In the genomic region with DNA sequence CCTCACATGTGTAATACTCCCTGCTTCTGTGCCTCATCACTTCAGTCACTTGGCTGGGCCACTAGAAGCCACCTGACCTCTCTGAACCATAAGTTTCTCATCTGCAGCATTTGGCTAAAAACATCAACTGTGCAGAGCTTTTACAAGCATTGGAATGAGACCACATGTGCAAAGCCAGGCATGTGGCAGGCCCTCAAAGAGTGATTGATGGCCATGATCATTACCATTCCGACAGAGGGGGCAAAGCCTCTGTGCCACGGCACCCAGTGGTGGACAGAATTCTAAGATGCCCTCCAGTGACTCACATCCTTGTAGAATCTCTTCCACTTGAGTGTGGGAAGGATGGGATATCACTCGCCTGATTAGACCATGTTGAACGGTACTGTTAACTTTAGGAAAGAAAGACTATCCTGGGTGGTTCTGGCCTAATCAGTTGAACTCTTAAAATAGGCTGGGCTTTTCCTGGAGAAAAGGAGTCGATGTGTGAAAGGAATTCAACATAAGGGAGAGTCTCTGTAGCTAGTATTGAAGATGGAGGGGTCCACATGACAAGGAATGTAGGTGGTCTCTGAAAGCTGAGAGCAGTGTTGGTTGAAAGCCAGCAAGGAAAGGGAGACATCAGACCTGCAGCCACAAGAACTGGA, we compare ENCODE assay signal across 26 cellular contexts. TPM values are rescaled to one million over a fixed set of nuclear protein-coding genes. Genes with fewer than 3 reads are reported as not detected.
DNase-seq lines count a peak whose midpoint lies in the region; FAIRE-seq and TF ChIP-seq lines count a peak whose summit lies in the region.
"Had no signal": no experiment of that assay in that cellular context is flagged by ENCODE, and none has a peak within 500 bp of the region (broad histone marks: within the 10 kb centered on the region; RNA-seq: fewer than 3 reads in every experiment).

No MANE protein-coding gene starts in this region.

- dilution Hi-C loops in keratinocyte (cut with MboI; ENCODE audit: extremely low pct_ligation_motif_present, low sequenced_read_pairs) = no loop called here

- H3K27ac Mint-ChIP-seq in HFFc6 (peak overlapping the region; percentile 27; the same call in 1 of the 2 replicates), progenitor cell of endocrine pancreas (no peak overlapping the region)
- H3K27ac Mint-ChIP-seq: activated CD4-positive, alpha-beta T cell treated with anti-CD3 and anti-CD28 coated beads, Interleukin-2, amount 10 ng/mL, durations not matched to agents 24 days and 14 days; activated naive CD8-positive, alpha-beta T cell; activated T-helper 2 cell treated with anti-CD3 and anti-CD28 coated beads, Interferon-gamma antibody, Interleukin-2, Interleukin-4, amounts not matched to agents 10 μg/mL and 5 μg/mL and 100 μg/mL, durations not matched to agents 14 hours and 24 hours and 36 hours; H9; T-helper 1 cell treated with Interleukin-12 subunit alpha and Interleukin-12 subunit beta and Interleukin-4 antibody, amounts not matched to agents 30 μg/mL and 1 μg/mL, for 36 hours had no signal

- H4K20me1 ChIP-seq in SK-N-SH (ENCODE audit: insufficient read depth) (no peaks in the 10 kb centered on the region), keratinocyte (ENCODE audit: control insufficient read depth, extremely low read depth, insufficient read depth, low read length) (peaks cover 9% of the 10 kb centered on the region)

- CTCF ChIA-PET in SK-N-SH (lab: Yijun Ruan, JAX) = interaction anchor here (0.5 to 1.7 kb wide), 4 partner anchors 13 to 78 kb away, joined by 3 to 4 read pairs (median 3); a partner anchor contains a TSS

- no peak overlapping the region for H2BK5ac ChIP-seq in neuronal stem cell (ENCODE audit: low read length)

- peaks cover 3% of the 10 kb centered on the region for H3F3A ChIP-seq in SK-N-SH (replicated peaks; ENCODE audit: insufficient read depth)

- no peak overlapping the region for H2BK12ac ChIP-seq in neuronal stem cell (ENCODE audit: low read length)

- H3K4me3 ChIP-seq in ACC112 (ENCODE audit: low read depth, low read length) = no peak overlapping the region
- H3K4me3 ChIP-seq in SK-N-SH (ENCODE audit: low read depth in 2 of 2, low read length in 1 of 2) = no peak overlapping the region
- no peak overlapping the region for H3K4me3 ChIP-seq in keratinocyte (ENCODE audit: control insufficient read depth in 2 of 3, extremely low read depth in 1 of 3, insufficient read depth in 2 of 3, low read depth in 1 of 3, low read length in 3 of 3)
- no peak overlapping the region for H3K4me3 ChIP-seq in small intestine (ENCODE audit: low read depth in 1 of 2, low read length in 2 of 2)
- no peak overlapping the region for H3K4me3 ChIP-seq in neuronal stem cell (ENCODE audit: low read length in 2 of 2)
- H3K4me3 ChIP-seq: esophagus squamous epithelium, SJCRH30, thyroid gland had no signal

- no peak overlapping the region for H3K4me3 Mint-ChIP-seq in HFFc6
- H3K4me3 Mint-ChIP-seq in progenitor cell of endocrine pancreas (ENCODE audit: low read depth) = no peak overlapping the region
- H3K4me3 Mint-ChIP-seq: activated CD4-positive, alpha-beta T cell treated with anti-CD3 and anti-CD28 coated beads, Interleukin-2, amount 10 ng/mL, durations not matched to agents 24 days and 14 days; activated naive CD8-positive, alpha-beta T cell; H9; T-helper 1 cell treated with Interleukin-12 subunit alpha and Interleukin-12 subunit beta and Interleukin-4 antibody, amounts not matched to agents 30 μg/mL and 1 μg/mL, for 36 hours had no signal

- no peaks in the 10 kb centered on the region for H3K9me3 ChIP-seq in SK-N-SH
- H3K9me3 ChIP-seq in keratinocyte (ENCODE audit: control insufficient read depth, low read depth, low read length) = no peaks in the 10 kb centered on the region
- no peaks in the 10 kb centered on the region for H3K9me3 ChIP-seq in small intestine (ENCODE audit: control insufficient read depth, low read depth)
- H3K9me3 ChIP-seq in neuronal stem cell (replicated peaks in 1 of 2; ENCODE audit: control insufficient read depth in 2 of 2, insufficient read depth in 1 of 2, low read depth in 1 of 2, low read length in 2 of 2) = no peaks in the 10 kb centered on the region
- H3K9me3 ChIP-seq: esophagus squamous epithelium, SJCRH30, thyroid gland had no signal

- H4K8ac ChIP-seq in neuronal stem cell (ENCODE audit: low read depth, low read length) = no peak overlapping the region

- POLR2A ChIA-PET in SK-N-SH (lab: Yijun Ruan, JAX) = no interaction called here

- no peak overlapping the region for H3K23ac ChIP-seq in neuronal stem cell (ENCODE audit: low read depth, low read length, poor library complexity)

- H3K27me3 ChIP-seq in ACC112 (ENCODE audit: insufficient read depth, low read length) (no peaks in the 10 kb centered on the region), SK-N-SH (ENCODE audit: insufficient read depth) (no peaks in the 10 kb centered on the region), keratinocyte (ENCODE audit: control insufficient read depth, extremely low read depth, insufficient read depth, low read length) (no peaks in the 10 kb centered on the region), small intestine (ENCODE audit: control insufficient read depth in 2 of 2, insufficient read depth in 2 of 2, low read length in 2 of 2) (no peaks in the 10 kb centered on the region), neuronal stem cell (ENCODE audit: control insufficient read depth in 3 of 3, insufficient read depth in 3 of 3, low read depth in 1 of 3, low read length in 3 of 3) (no peaks in the 10 kb centered on the region)
- H3K27me3 ChIP-seq: esophagus squamous epithelium, SJCRH30, thyroid gland had no signal

- no peak overlapping the region for H4K91ac ChIP-seq in neuronal stem cell (ENCODE audit: low read depth, low read length, poor library complexity)

- no peaks in the 10 kb centered on the region for H3K79me1 ChIP-seq in neuronal stem cell (ENCODE audit: low read depth, low read length)

- DNase-seq in HFFc6 (no peak), SK-N-SH (no peak), keratinocyte (ENCODE audit: low read depth, low spot score) (no peak), NCI-H128 (lab: John Stamatoyannopoulos, UW; ENCODE audit: unreplicated experiment) (no peak), small intestine (no peak), neuronal stem cell (ENCODE audit: low spot score) (no peak), progenitor cell of endocrine pancreas (ENCODE audit: low spot score, unreplicated experiment) (no peak)
- DNase-seq: activated CD4-positive, alpha-beta T cell treated with anti-CD3 and anti-CD28 coated beads, Interleukin-2, amount 10 ng/mL, durations not matched to agents 24 days and 14 days; C1 segment of cervical spinal cord; esophagus squamous epithelium; H9; Kasumi-1; kidney glomerular epithelial cell; NCI-H1092 treated with DMSO at 0.1 percent for 48 hours; NCI-H2081 treated with DMSO at 0.1 percent for 48 hours; NCI-H446; OCI-M1; SJCRH30; stimulated activated CD4-positive, alpha-beta T cell treated with anti-CD3 and anti-CD28 coated beads, Interleukin-2, amount 100 ng/mL, for 48 hours; stimulated activated naive CD4-positive, alpha-beta T cell treated with Interleukin-2 at 50 U/mL for 16 hours; thyroid gland had no signal

- no peak overlapping the region for H2AK5ac ChIP-seq in neuronal stem cell (ENCODE audit: low read depth, low read length)

- H3K4ac ChIP-seq in neuronal stem cell (ENCODE audit: low read length) = no peak overlapping the region

- no peak overlapping the region for H2AFZ ChIP-seq in ACC112 (ENCODE audit: low read length, unreplicated experiment)
- no peak overlapping the region for H2AFZ ChIP-seq in SK-N-SH (ENCODE audit: low read depth)
- no peak overlapping the region for H2AFZ ChIP-seq in keratinocyte (ENCODE audit: control insufficient read depth, low read length)
- no peak overlapping the region for H2AFZ ChIP-seq in neuronal stem cell (ENCODE audit: low read length)

- no peak overlapping the region for H3K18ac ChIP-seq in neuronal stem cell (ENCODE audit: low read length)

- FAIRE-seq in keratinocyte (lab: Jason Lieb, UNC) = peak; percentile 74
- FAIRE-seq in small intestine (lab: Jason Lieb, UNC) = no peak
- FAIRE-seq: colon had no signal

- H3K27ac ChIP-seq in ACC112 (ENCODE audit: low read depth, low read length) (peak overlapping the region; percentile 12), SK-N-SH (ENCODE audit: low read depth in 2 of 2, low read length in 1 of 2) (peak overlapping the region in 1 of 2 experiments; percentile 12; a peak in 2 of 4 replicates), keratinocyte (ENCODE audit: control insufficient read depth, insufficient read depth, low read length) (peak overlapping the region; percentile 54), small intestine (ENCODE audit: low read depth in 1 of 2, low read length in 1 of 2) (no peak overlapping the region), neuronal stem cell (replicated peaks; ENCODE audit: low read length) (no peak overlapping the region)
- H3K27ac ChIP-seq: SJCRH30, thyroid gland had no signal

- H3K36me3 ChIP-seq in ACC112 (ENCODE audit: insufficient read depth, low read length) = no peaks in the 10 kb centered on the region
- H3K36me3 ChIP-seq in SK-N-SH (replicated peaks in 1 of 2; ENCODE audit: control insufficient read depth in 1 of 2, insufficient read depth in 2 of 2, low read length in 1 of 2) = no peaks in the 10 kb centered on the region
- peaks cover 10 to 41% of the 10 kb centered on the region in 2 experiments for H3K36me3 ChIP-seq in keratinocyte (ENCODE audit: control insufficient read depth in 2 of 2, extremely low read depth in 1 of 2, insufficient read depth in 2 of 2, low read length in 2 of 2)
- no peaks in the 10 kb centered on the region for H3K36me3 ChIP-seq in small intestine (ENCODE audit: control insufficient read depth in 2 of 2, insufficient read depth in 2 of 2, low read length in 2 of 2)
- H3K36me3 ChIP-seq in neuronal stem cell (replicated peaks in 1 of 2; ENCODE audit: control insufficient read depth in 2 of 2, insufficient read depth in 2 of 2, low read length in 2 of 2) = no peaks in the 10 kb centered on the region
- H3K36me3 ChIP-seq: esophagus squamous epithelium, SJCRH30, thyroid gland had no signal

- no peak for TF ChIP-seq RAD21 in SK-N-SH (IDR thresholded peaks at IDR 0.05; ENCODE audit: low read length)

- peaks cover 6% of the 10 kb centered on the region for H3K36me3 Mint-ChIP-seq in HFFc6 (ENCODE audit: low read depth)
- H3K36me3 Mint-ChIP-seq in progenitor cell of endocrine pancreas (ENCODE audit: insufficient read depth) = peaks cover 2% of the 10 kb centered on the region

- no peak overlapping the region for H3K9ac ChIP-seq in SK-N-SH
- H3K9ac ChIP-seq in keratinocyte (ENCODE audit: control insufficient read depth, extremely low read depth, insufficient read depth, low read length) = no peak overlapping the region
- no peak overlapping the region for H3K9ac ChIP-seq in neuronal stem cell (ENCODE audit: low read depth, low read length, poor library complexity)

- H3K4me1 Mint-ChIP-seq in HFFc6 (ENCODE audit: low read depth) = peaks cover 77% of the 10 kb centered on the region
- H3K4me1 Mint-ChIP-seq in progenitor cell of endocrine pancreas (ENCODE audit: low read depth) = peaks cover 2% of the 10 kb centered on the region

- H3K9me1 ChIP-seq in keratinocyte (ENCODE audit: control insufficient read depth, extremely low read depth, insufficient read depth, low read length) = peaks cover 7% of the 10 kb centered on the region

- no peaks in the 10 kb centered on the region; the same call in 1 of the 2 replicates for H3K9me3 Mint-ChIP-seq in HFFc6
- no peaks in the 10 kb centered on the region for H3K9me3 Mint-ChIP-seq in progenitor cell of endocrine pancreas (ENCODE audit: low read depth)
- H3K9me3 Mint-ChIP-seq: activated CD4-positive, alpha-beta T cell treated with anti-CD3 and anti-CD28 coated beads, Interleukin-2, amount 10 ng/mL, durations not matched to agents 24 days and 14 days; H9; T-helper 1 cell treated with Interleukin-12 subunit alpha and Interleukin-12 subunit beta and Interleukin-4 antibody, amounts not matched to agents 30 μg/mL and 1 μg/mL, for 36 hours had no signal

- H3K79me2 ChIP-seq in ACC112 (ENCODE audit: control insufficient read depth, insufficient read depth, low read length, unreplicated experiment) = peaks cover 4% of the 10 kb centered on the region
- H3K79me2 ChIP-seq in SK-N-SH (ENCODE audit: insufficient read depth) = no peaks in the 10 kb centered on the region
- peaks cover 95% of the 10 kb centered on the region for H3K79me2 ChIP-seq in keratinocyte (ENCODE audit: control insufficient read depth, insufficient read depth, low read length)

- H2BK15ac ChIP-seq in neuronal stem cell (ENCODE audit: low read length) = no peak overlapping the region

- no peak overlapping the region for H3K14ac ChIP-seq in neuronal stem cell (ENCODE audit: low read length)

- WGBS in SK-N-SH (ENCODE audit: low lambda C conversion rate) = 53% methylated on average over 5 of the region's 5 CpGs
- WGBS in small intestine, 3 donors = 84 to 87% (median 84%) methylated on average over 5 of the region's 5 CpGs
- no CpG with 5 or more reads among the region's 5 CpGs for WGBS in neuronal stem cell (ENCODE audit: extremely low coverage in 2 of 2, insufficient read length in 2 of 2, insufficient replicate concordance in 1 of 2), 2 donors

- H3K4me2 ChIP-seq in SK-N-SH (no peak overlapping the region), keratinocyte (ENCODE audit: control insufficient read depth, extremely low read depth, insufficient read depth, low read depth, low read length) (peak overlapping the region; percentile 52), neuronal stem cell (ENCODE audit: insufficient read depth, low read length, poor library complexity, severe bottlenecking) (no peak overlapping the region)

- peak in 1 of 2 experiments; percentile 40; a peak in 1 of 4 replicates for TF ChIP-seq EP300 in SK-N-SH (IDR thresholded peaks at IDR 0.05; ENCODE audit: borderline replicate concordance in 1 of 2, low read depth in 1 of 2, low read length in 1 of 2)

- H3K4me1 ChIP-seq in ACC112 (ENCODE audit: control insufficient read depth, insufficient read depth, low read length, unreplicated experiment) = peaks cover 37% of the 10 kb centered on the region
- H3K4me1 ChIP-seq in SK-N-SH (ENCODE audit: control insufficient read depth in 1 of 2, insufficient read depth in 2 of 2, low read depth in 1 of 2, low read length in 1 of 2) = 0 out of 4 replicates have a peak, but pooled peaks cover 0 to 11% of the 10 kb centered on the region in 2 experiments
- peaks cover 77% of the 10 kb centered on the region for H3K4me1 ChIP-seq in keratinocyte (ENCODE audit: control insufficient read depth, extremely low read depth, insufficient read depth, low read length)
- peaks cover 3 to 5% of the 10 kb centered on the region in 2 donors for H3K4me1 ChIP-seq in small intestine (ENCODE audit: control insufficient read depth in 2 of 2, insufficient read depth in 1 of 2, low read depth in 1 of 2, low read length in 1 of 2)
- no peaks in the 10 kb centered on the region for H3K4me1 ChIP-seq in neuronal stem cell (ENCODE audit: control insufficient read depth in 2 of 2, insufficient read depth in 1 of 2, low read depth in 1 of 2, low read length in 2 of 2)
- H3K4me1 ChIP-seq: SJCRH30, thyroid gland had no signal

- H3K27me3 Mint-ChIP-seq in HFFc6 (ENCODE audit: insufficient read depth) = no peaks in the 10 kb centered on the region; the same call in none of the 2 replicates
- no peaks in the 10 kb centered on the region for H3K27me3 Mint-ChIP-seq in progenitor cell of endocrine pancreas
- H3K27me3 Mint-ChIP-seq: activated naive CD8-positive, alpha-beta T cell had no signal

- H2BK120ac ChIP-seq in neuronal stem cell (ENCODE audit: low read depth, low read length) = no peak overlapping the region

- no peak for TF ChIP-seq CTCF in HFFc6 (IDR thresholded peaks at IDR 0.05)
- no peak for TF ChIP-seq CTCF in SK-N-SH (IDR thresholded peaks at IDR 0.05)
- TF ChIP-seq CTCF in keratinocyte (optimal IDR thresholded peaks at IDR 0.05 in 1 of 3, IDR thresholded peaks at IDR 0.05 in 1 of 3, conservative IDR thresholded peaks at IDR 0.05 in 1 of 3; ENCODE audit: extremely low read depth in 1 of 3, insufficient read depth in 2 of 3, low read length in 3 of 3) = no peak
- no peak for TF ChIP-seq CTCF in progenitor cell of endocrine pancreas (IDR thresholded peaks at IDR 0.05; ENCODE audit: unreplicated experiment)

- no peaks in the 10 kb centered on the region for H3K9me2 ChIP-seq in SK-N-SH

RNA-seq across cellular contexts. Expression of a gene that starts 13.5 kb away (rescaled TPM):
- total RNA-seq in HFFc6 (2021; fragmentation: NEBNext Ultra II Directional; extraction: Animal tissue kit (Norgen Biotek cat#: 25700)) = 1 to 10 TPM in 4 of 6 experiments, under 1 TPM in 2; 0.78 to 2.1 (median 1.7) TPM
- polyA plus RNA-seq in SK-N-SH (2012; rRNA removed) (2.7 and 3.6 TPM in 2 replicates), keratinocyte (71.0 to 171 TPM (median 85.8 TPM) in 3 replicates), small intestine (10 to 100 TPM in 1 of 3 donors, 1 to 10 TPM in 2; 8.4 to 16.8 (median 8.5) TPM)
- 2.2 and 2.9 TPM in 2 replicates for polyA plus RNA-seq in SK-N-SH (2012; cell fraction: cytosol; rRNA removed)
- 2.1 and 2.8 TPM in 2 replicates for polyA plus RNA-seq in SK-N-SH (2012; cell fraction: nucleus; rRNA removed)
- 25.6 TPM for polyA plus RNA-seq in keratinocyte (2011; ENCODE audit: low read depth)
- 94.9 and 114 TPM in 2 replicates for polyA plus RNA-seq in keratinocyte (2011; cell fraction: cytosol; rRNA removed)
- 289 and 310 TPM in 2 replicates for polyA plus RNA-seq in keratinocyte (2011; cell fraction: nucleus; rRNA removed)
- 62.4 and 123 TPM in 2 replicates for polyA plus RNA-seq in keratinocyte (2012; ENCODE audit: low replicate concordance)
- polyA minus RNA-seq in keratinocyte = 124 to 419 TPM (median 165 TPM) in 3 replicates
- 129 TPM for polyA minus RNA-seq in keratinocyte (2011; cell fraction: cytosol; rRNA and poly(A)+ RNA removed)
- polyA minus RNA-seq in keratinocyte (2011; cell fraction: nucleus; rRNA and poly(A)+ RNA removed) = 264 and 415 TPM in 2 replicates
- 0.01 TPM for polyA plus RNA-seq in neuronal stem cell (2013, experiment 1 of 2)
- 0.01 TPM for polyA plus RNA-seq in neuronal stem cell (2013, experiment 2 of 2)
- 10.1 and 15.3 TPM in 2 replicates for total RNA-seq in progenitor cell of endocrine pancreas
- total RNA-seq: SJCRH30 had no signal

Comparison
In these comparisons a context has a peak if more than half of its experiments do, and no peak if none do; other contexts are left out.
1. H3K27ac ChIP-seq: peak in ACC112 (single experiment) and keratinocyte (single experiment); none in small intestine (0 of 2) and neuronal stem cell (single experiment).